Comparison of ENCODE assay signal across 21 cellular contexts in genomic region chr14:56262530-56262929, GRCh38.
DNase-seq lines count a peak whose midpoint lies in the region; ATAC-seq and TF ChIP-seq lines count a peak whose summit lies in the region.
"Had no signal": no experiment of that assay in that cellular context is flagged by ENCODE, and none has a peak within 500 bp of the region (broad histone marks: within the 10 kb centered on the region; RNA-seq: fewer than 3 reads in every experiment).

No MANE protein-coding gene starts in this region.

- TF ChIP-seq RAD21 in IMR-90 (IDR thresholded peaks at IDR 0.05; ENCODE audit: low read length), result no peak

- 0 out of 2 replicates have a peak overlapping the region, but pooled peaks have one; percentile 9 for H2BK20ac ChIP-seq in IMR-90 (ENCODE audit: low read depth, low read length)

- H3K27ac ChIP-seq in IMR-90 (ENCODE audit: insufficient read depth, low read length), result no peak overlapping the region
- H3K27ac ChIP-seq: 22Rv1; A549; BLaER1 treated with 17β-estradiol and CSF1 and Interleukin-3, amounts not matched to agents 10 nM and 100 nM; C4-2B had no signal

- 0 out of 2 replicates have a peak overlapping the region, but pooled peaks have one; percentile 5 for H2AK5ac ChIP-seq in IMR-90 (ENCODE audit: low read depth, low read length)

- no peak overlapping the region for H2BK120ac ChIP-seq in IMR-90 (ENCODE audit: low read depth, low read length)

- POLR2A ChIA-PET in IMR-90 (lab: Charles Lee; ENCODE audit: unreplicated experiment), result no interaction called here

- H3K4me1 ChIP-seq in IMR-90 (ENCODE audit: control insufficient read depth, insufficient read depth, low read length), result no peaks in the 10 kb centered on the region
- H3K4me1 ChIP-seq: A549; BLaER1 treated with 17β-estradiol and CSF1 and Interleukin-3, amounts not matched to agents 10 nM and 100 nM had no signal

- H3K23ac ChIP-seq in IMR-90 (ENCODE audit: low read depth, low read length), result no peak overlapping the region

- no peak for TF ChIP-seq POLR2A in IMR-90 (IDR thresholded peaks at IDR 0.05; ENCODE audit: low read depth, low read length)

- H4K8ac ChIP-seq in IMR-90 (ENCODE audit: low read depth in 2 of 2, low read length in 2 of 2), result no peak overlapping the region

- H3K36me3 ChIP-seq in IMR-90 (ENCODE audit: control insufficient read depth, insufficient read depth, low read length), result no peaks in the 10 kb centered on the region

- dilution Hi-C loops in IMR-90 (cut with HindIII; ENCODE audit: low sequenced_read_pairs, unreplicated experiment), result no loop called here

- H3K9me1 ChIP-seq in IMR-90 (ENCODE audit: insufficient read depth, low read length), result no peaks in the 10 kb centered on the region; the same call in 1 of the 2 replicates

- no peak overlapping the region for H3K14ac ChIP-seq in IMR-90 (replicated peaks; ENCODE audit: low read depth, low read length)

- TF ChIP-seq CTCF in IMR-90 (conservative IDR thresholded peaks at IDR 0.05; ENCODE audit: low read depth, low read length), result no peak

- H3K79me1 ChIP-seq in IMR-90 (ENCODE audit: low read depth in 1 of 2, low read length in 2 of 2), result peaks cover 3 to 4% of the 10 kb centered on the region in 2 experiments; a peak in 2 of 4 replicates

- no CpG with 5 or more reads among the region's 3 CpGs for WGBS in IMR-90 (ENCODE audit: extremely low coverage in 2 of 2, insufficient read length in 1 of 2), 2 experiments

- no peak overlapping the region for H2BK15ac ChIP-seq in IMR-90 (ENCODE audit: low read depth, low read length)

- no peak overlapping the region for H2AK9ac ChIP-seq in IMR-90 (replicated peaks; ENCODE audit: low read depth, low read length, poor library complexity)

- no peak overlapping the region for H3K18ac ChIP-seq in IMR-90 (ENCODE audit: low read depth, low read length)

- H3K27me3 ChIP-seq in IMR-90 (ENCODE audit: control insufficient read depth, insufficient read depth, low read length), result no peaks in the 10 kb centered on the region
- H3K27me3 ChIP-seq: BLaER1 treated with 17β-estradiol and CSF1 and Interleukin-3, amounts not matched to agents 10 nM and 100 nM had no signal

- no peak overlapping the region for H2AFZ ChIP-seq in IMR-90 (replicated peaks; ENCODE audit: low read length, poor library complexity)

- ATAC-seq in IMR-90 (ENCODE audit: low read depth) (no peak), HG03045 (IDR thresholded peaks at IDR 0.05; ENCODE audit: unreplicated experiment) (no peak)
- ATAC-seq: A549 had no signal

- no peak overlapping the region for H3K4ac ChIP-seq in IMR-90 (ENCODE audit: low read depth, low read length)

- no peak overlapping the region for H2BK5ac ChIP-seq in IMR-90 (ENCODE audit: low read depth, low read length, poor library complexity, severe bottlenecking)

- no peak overlapping the region for H3K9ac ChIP-seq in IMR-90 (ENCODE audit: low read depth, low read length)
- H3K9ac ChIP-seq: BLaER1 treated with 17β-estradiol and CSF1 and Interleukin-3, amounts not matched to agents 10 nM and 100 nM had no signal

- no peak overlapping the region for H3K56ac ChIP-seq in IMR-90 (ENCODE audit: extremely low read depth, insufficient read depth, low read length)

- H4K20me1 ChIP-seq in IMR-90 (ENCODE audit: insufficient read depth, low read length), result no peaks in the 10 kb centered on the region

- intact Hi-C loops in IMR-90 (cut with micrococcal nuclease), result no loop called here

- no peak overlapping the region for H4K91ac ChIP-seq in IMR-90 (ENCODE audit: insufficient read depth, low read depth, low read length)

- no TSS peak for BruUV-seq in IMR-90 (replicated peaks; lab: Mats Ljungman, UMichigan)

- no peak overlapping the region for H3K4me3 ChIP-seq in IMR-90 (ENCODE audit: insufficient read depth, low read depth, low read length)
- H3K4me3 ChIP-seq: A549; BLaER1 treated with 17β-estradiol and CSF1 and Interleukin-3, amounts not matched to agents 10 nM and 100 nM had no signal

- DNase-seq in G401 (ENCODE audit: low spot score) (peak; percentile 60), IMR-90 (no peak), cerebellum (ENCODE audit: low spot score) (peak; percentile 10), midbrain (lab: John Stamatoyannopoulos, UW) (peak; percentile 25), T-helper 1 cell (no peak), DMS79 treated with DMSO at 0.1 percent for 48 hours (lab: John Stamatoyannopoulos, UW) (no peak)
- DNase-seq: AML-193; CD4-positive, alpha-beta memory T cell; CD4-positive, CD25-positive, alpha-beta regulatory T cell; CD8-positive, alpha-beta memory T cell; COR-L47; DMS 273 treated with DMSO at 0.1 percent for 48 hours; DMS153; DMS53; DMS79; GDM1 had no signal

- CTCF ChIA-PET in IMR-90 (lab: Yijun Ruan, JAX), result no interaction called here

- H3K9me3 ChIP-seq in IMR-90 (ENCODE audit: control insufficient read depth, insufficient read depth, low read length), result no peaks in the 10 kb centered on the region

- no peak overlapping the region for H4K5ac ChIP-seq in IMR-90 (ENCODE audit: low read depth, low read length)

- H3K4me2 ChIP-seq in IMR-90 (ENCODE audit: low read depth, low read length), result no peak overlapping the region
- H3K4me2 ChIP-seq: A549; BLaER1 treated with 17β-estradiol and CSF1 and Interleukin-3, amounts not matched to agents 10 nM and 100 nM had no signal

- in situ Hi-C loops in G401 (cut with HindIII; ENCODE audit: low sequenced_read_pairs) (no loop called here), IMR-90 (cut with MboI; ENCODE audit: low sequenced_read_pairs) (no loop called here)

TF ChIP-seq in IMR-90, 13 proteins besides CTCF, POLR2A, EP300 and RAD21:
- TF ChIP-seq CHD1 (IDR thresholded peaks at IDR 0.05; ENCODE audit: low read depth, low read length) (no peak), CEBPB (IDR thresholded peaks at IDR 0.05; ENCODE audit: low read depth, low read length) (no peak), BHLHE40 (IDR thresholded peaks at IDR 0.05; ENCODE audit: low read depth, low read length) (no peak), MAZ (IDR thresholded peaks at IDR 0.05; ENCODE audit: borderline replicate concordance, low read depth, low read length) (no peak), MXI1 (IDR thresholded peaks at IDR 0.05; ENCODE audit: borderline replicate concordance, low read depth, low read length) (no peak), RFX5 (IDR thresholded peaks at IDR 0.05; ENCODE audit: low read depth, low read length) (no peak), SMC3 (IDR thresholded peaks at IDR 0.05; ENCODE audit: low read depth, low read length) (no peak), FOS (IDR thresholded peaks at IDR 0.05; ENCODE audit: low read depth, low read length) (no peak), NFE2L2 (IDR thresholded peaks at IDR 0.05; ENCODE audit: low read depth, low read length) (no peak), ELK1 (IDR thresholded peaks at IDR 0.05; ENCODE audit: borderline replicate concordance, low read depth, low read length) (no peak), MAFK (IDR thresholded peaks at IDR 0.05; ENCODE audit: low read depth, low read length) (no peak), USF2 (IDR thresholded peaks at IDR 0.05; ENCODE audit: low read depth, low read length) (no peak), RCOR1 (IDR thresholded peaks at IDR 0.05; ENCODE audit: insufficient replicate concordance, low read length) (no peak)
TF ChIP-seq in IMR-90: peak in this region for 0.

Comparison
In these comparisons a context has a peak if more than half of its experiments do, and no peak if none do; other contexts are left out.
1. DNase-seq: peak in G401 (single experiment), cerebellum (single experiment) and midbrain (single experiment); none in IMR-90 (single experiment), T-helper 1 cell (0 of 5) and DMS79 treated with DMSO at 0.1 percent for 48 hours (single experiment).